In the genomic region with DNA sequence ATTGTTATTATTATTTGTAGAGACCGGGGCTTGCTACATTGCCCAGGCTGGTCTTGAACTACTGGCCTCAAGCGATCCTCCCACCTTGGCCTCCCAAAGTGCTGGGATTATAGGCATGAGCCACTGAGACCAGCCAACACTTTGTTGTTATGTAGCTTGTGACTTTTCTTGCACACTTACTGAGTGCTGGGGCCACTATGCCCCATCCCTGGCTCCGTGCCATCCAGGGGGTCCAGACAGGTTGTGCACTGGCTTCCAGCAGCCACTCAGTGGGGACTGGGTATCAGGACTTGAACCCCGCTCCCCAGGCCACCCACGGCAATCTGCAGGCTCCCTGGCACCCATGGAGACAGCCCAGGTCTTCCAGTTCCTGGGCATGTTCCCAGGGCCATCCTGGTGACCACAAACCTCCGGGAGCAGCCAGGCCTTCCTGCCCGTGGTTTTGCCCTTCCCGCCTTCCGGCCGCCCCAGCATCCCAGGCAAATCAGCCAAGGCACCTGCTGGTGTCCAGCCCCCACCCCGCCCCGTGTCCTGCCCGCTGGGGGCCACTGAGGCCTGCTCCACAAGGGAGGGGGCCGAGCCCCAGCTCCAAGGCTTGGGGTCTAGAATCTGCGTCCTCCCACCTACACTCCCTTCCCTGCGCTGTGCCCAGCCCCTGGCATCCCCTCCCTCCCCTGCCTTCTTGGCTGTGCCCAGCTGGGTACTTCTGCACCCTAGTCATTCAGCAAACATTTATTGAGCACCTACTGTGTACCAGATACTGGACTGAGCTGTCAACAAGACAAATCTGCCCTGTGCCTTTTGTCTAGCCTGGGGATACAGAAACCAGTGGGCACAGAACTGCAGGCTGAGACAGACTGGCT, we compare ENCODE assay signal across 1 cellular context.
TF ChIP-seq lines count a peak whose summit lies in the region.

No MANE protein-coding gene starts in this region.

TF ChIP-seq in HepG2, 621 proteins besides CTCF, POLR2A, EP300 and RAD21 (continued from another document and continues in another):
- TF ChIP-seq SPEN (CRISPR knock-in tag; IDR thresholded peaks at IDR 0.05; ENCODE audit: low read depth) (no peak), ZNF546 (CRISPR knock-in tag; conservative IDR thresholded peaks at IDR 0.05) (peak; percentile 57), TOPORS (CRISPR knock-in tag; IDR thresholded peaks at IDR 0.05) (peak; percentile 55; the same call in 1 of the 2 replicates), ZNF530 (CRISPR knock-in tag; IDR thresholded peaks at IDR 0.05; ENCODE audit: low read depth) (no peak), ZNF367 (CRISPR knock-in tag; IDR thresholded peaks at IDR 0.05; ENCODE audit: borderline replicate concordance) (no peak), JARID2 (CRISPR knock-in tag; IDR thresholded peaks at IDR 0.05; ENCODE audit: insufficient replicate concordance) (no peak), TBP (CRISPR knock-in tag; IDR thresholded peaks at IDR 0.05) (no peak), ZNF30 (CRISPR knock-in tag; IDR thresholded peaks at IDR 0.05) (no peak), NFKBIZ (CRISPR knock-in tag; IDR thresholded peaks at IDR 0.05) (no peak), MYPOP (CRISPR knock-in tag; IDR thresholded peaks at IDR 0.05) (peak; percentile 1; the same call in 1 of the 2 replicates), ZNF503 (CRISPR knock-in tag; IDR thresholded peaks at IDR 0.05) (no peak), KLF16 (CRISPR knock-in tag; IDR thresholded peaks at IDR 0.05) (peak in 1 of 2 experiments; percentile 12; a peak in 1 of 4 replicates), ISL2 (CRISPR knock-in tag; IDR thresholded peaks at IDR 0.05) (no peak), ZNF501 (CRISPR knock-in tag; IDR thresholded peaks at IDR 0.05) (no peak), KDM5A (IDR thresholded peaks at IDR 0.05; ENCODE audit: borderline replicate concordance, low read length) (no peak; the same call in 1 of the 2 replicates), ZNF354B (CRISPR knock-in tag; IDR thresholded peaks at IDR 0.05) (no peak), ZNF660 (CRISPR knock-in tag; IDR thresholded peaks at IDR 0.05; ENCODE audit: borderline replicate concordance, low read depth) (no peak), ZSCAN9 (CRISPR knock-in tag; IDR thresholded peaks at IDR 0.05; ENCODE audit: borderline replicate concordance) (no peak), ZFP1 (CRISPR knock-in tag; IDR thresholded peaks at IDR 0.05) (0 out of 2 replicates have a peak, but pooled peaks have one; percentile 43), GATA4 (IDR thresholded peaks at IDR 0.05; ENCODE audit: borderline replicate concordance, low read depth) (no peak), NFE2 (CRISPR knock-in tag; IDR thresholded peaks at IDR 0.05) (no peak), SAP130 (CRISPR knock-in tag; IDR thresholded peaks at IDR 0.05; ENCODE audit: low read depth) (peak; percentile 64; the same call in 1 of the 2 replicates), ZSCAN31 (CRISPR knock-in tag; IDR thresholded peaks at IDR 0.05; ENCODE audit: low read depth) (no peak), THAP8 (CRISPR knock-in tag; IDR thresholded peaks at IDR 0.05; ENCODE audit: borderline replicate concordance) (no peak), TAF15 (IDR thresholded peaks at IDR 0.05; ENCODE audit: low read depth, low read length, poor library complexity, severe bottlenecking) (no peak), PHB2 (IDR thresholded peaks at IDR 0.05; ENCODE audit: partially characterized antibody) (no peak), ZNF550 (CRISPR knock-in tag; IDR thresholded peaks at IDR 0.05; ENCODE audit: borderline replicate concordance) (0 out of 2 replicates have a peak, but pooled peaks have one; percentile 40), ARID3A (IDR thresholded peaks at IDR 0.05; ENCODE audit: low read depth, low read length) (no peak), ZNF138 (CRISPR knock-in tag; IDR thresholded peaks at IDR 0.05; ENCODE audit: low read depth) (0 out of 2 replicates have a peak, but pooled peaks have one; percentile 5), KDM4B (CRISPR knock-in tag; IDR thresholded peaks at IDR 0.05) (no peak), YEATS4 (CRISPR knock-in tag; IDR thresholded peaks at IDR 0.05; ENCODE audit: borderline replicate concordance) (no peak), ZNF615 (CRISPR knock-in tag; IDR thresholded peaks at IDR 0.05; ENCODE audit: borderline replicate concordance) (no peak), ZNF484 (CRISPR knock-in tag; IDR thresholded peaks at IDR 0.05; ENCODE audit: borderline replicate concordance, low read depth) (no peak), ZSCAN12 (CRISPR knock-in tag; IDR thresholded peaks at IDR 0.05) (no peak), MZF1 (CRISPR knock-in tag; IDR thresholded peaks at IDR 0.05; ENCODE audit: borderline replicate concordance) (no peak), HIVEP1 (CRISPR knock-in tag; IDR thresholded peaks at IDR 0.05) (no peak), ZNF7 (CRISPR knock-in tag; IDR thresholded peaks at IDR 0.05) (no peak), SETDB1 (CRISPR knock-in tag; IDR thresholded peaks at IDR 0.05; ENCODE audit: borderline replicate concordance) (no peak), ZBTB7A (CRISPR knock-in tag; IDR thresholded peaks at IDR 0.05) (peak; percentile 36; the same call in 1 of the 2 replicates), GTF2F1 (IDR thresholded peaks at IDR 0.05; ENCODE audit: low read length) (no peak), IKZF4 (CRISPR knock-in tag; IDR thresholded peaks at IDR 0.05; ENCODE audit: borderline replicate concordance, low read depth, not compliant biosample characterization) (no peak), ZNF333 (CRISPR knock-in tag; IDR thresholded peaks at IDR 0.05; ENCODE audit: borderline replicate concordance) (no peak), ZNF232 (CRISPR knock-in tag; IDR thresholded peaks at IDR 0.05; ENCODE audit: borderline replicate concordance) (no peak), ZNF589 (CRISPR knock-in tag; conservative IDR thresholded peaks at IDR 0.05) (no peak), FOXM1 (CRISPR knock-in tag; IDR thresholded peaks at IDR 0.05) (no peak), ZNF180 (CRISPR knock-in tag; IDR thresholded peaks at IDR 0.05; ENCODE audit: borderline replicate concordance, low read depth) (no peak)
- TF ChIP-seq, protein P1, sequence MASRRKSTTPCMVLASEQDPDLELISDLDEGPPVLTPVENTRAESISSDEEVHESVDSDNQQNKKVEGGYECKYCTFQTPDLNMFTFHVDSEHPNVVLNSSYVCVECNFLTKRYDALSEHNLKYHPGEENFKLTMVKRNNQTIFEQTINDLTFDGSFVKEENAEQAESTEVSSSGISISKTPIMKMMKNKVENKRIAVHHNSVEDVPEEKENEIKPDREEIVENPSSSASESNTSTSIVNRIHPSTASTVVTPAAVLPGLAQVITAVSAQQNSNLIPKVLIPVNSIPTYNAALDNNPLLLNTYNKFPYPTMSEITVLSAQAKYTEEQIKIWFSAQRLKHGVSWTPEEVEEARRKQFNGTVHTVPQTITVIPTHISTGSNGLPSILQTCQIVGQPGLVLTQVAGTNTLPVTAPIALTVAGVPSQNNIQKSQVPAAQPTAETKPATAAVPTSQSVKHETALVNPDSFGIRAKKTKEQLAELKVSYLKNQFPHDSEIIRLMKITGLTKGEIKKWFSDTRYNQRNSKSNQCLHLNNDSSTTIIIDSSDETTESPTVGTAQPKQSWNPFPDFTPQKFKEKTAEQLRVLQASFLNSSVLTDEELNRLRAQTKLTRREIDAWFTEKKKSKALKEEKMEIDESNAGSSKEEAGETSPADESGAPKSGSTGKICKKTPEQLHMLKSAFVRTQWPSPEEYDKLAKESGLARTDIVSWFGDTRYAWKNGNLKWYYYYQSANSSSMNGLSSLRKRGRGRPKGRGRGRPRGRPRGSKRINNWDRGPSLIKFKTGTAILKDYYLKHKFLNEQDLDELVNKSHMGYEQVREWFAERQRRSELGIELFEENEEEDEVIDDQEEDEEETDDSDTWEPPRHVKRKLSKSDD (CRISPR knock-in tag; IDR thresholded peaks at IDR 0.05; ENCODE audit: low read depth) = no peak
- TF ChIP-seq, protein P2, sequence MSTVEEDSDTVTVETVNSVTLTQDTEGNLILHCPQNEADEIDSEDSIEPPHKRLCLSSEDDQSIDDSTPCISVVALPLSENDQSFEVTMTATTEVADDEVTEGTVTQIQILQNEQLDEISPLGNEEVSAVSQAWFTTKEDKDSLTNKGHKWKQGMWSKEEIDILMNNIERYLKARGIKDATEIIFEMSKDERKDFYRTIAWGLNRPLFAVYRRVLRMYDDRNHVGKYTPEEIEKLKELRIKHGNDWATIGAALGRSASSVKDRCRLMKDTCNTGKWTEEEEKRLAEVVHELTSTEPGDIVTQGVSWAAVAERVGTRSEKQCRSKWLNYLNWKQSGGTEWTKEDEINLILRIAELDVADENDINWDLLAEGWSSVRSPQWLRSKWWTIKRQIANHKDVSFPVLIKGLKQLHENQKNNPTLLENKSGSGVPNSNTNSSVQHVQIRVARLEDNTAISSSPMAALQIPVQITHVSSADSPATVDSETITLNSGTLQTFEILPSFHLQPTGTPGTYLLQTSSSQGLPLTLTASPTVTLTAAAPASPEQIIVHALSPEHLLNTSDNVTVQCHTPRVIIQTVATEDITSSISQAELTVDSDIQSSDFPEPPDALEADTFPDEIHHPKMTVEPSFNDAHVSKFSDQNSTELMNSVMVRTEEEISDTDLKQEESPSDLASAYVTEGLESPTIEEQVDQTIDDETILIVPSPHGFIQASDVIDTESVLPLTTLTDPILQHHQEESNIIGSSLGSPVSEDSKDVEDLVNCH (CRISPR knock-in tag; IDR thresholded peaks at IDR 0.05) = no peak
- TF ChIP-seq, protein P3, sequence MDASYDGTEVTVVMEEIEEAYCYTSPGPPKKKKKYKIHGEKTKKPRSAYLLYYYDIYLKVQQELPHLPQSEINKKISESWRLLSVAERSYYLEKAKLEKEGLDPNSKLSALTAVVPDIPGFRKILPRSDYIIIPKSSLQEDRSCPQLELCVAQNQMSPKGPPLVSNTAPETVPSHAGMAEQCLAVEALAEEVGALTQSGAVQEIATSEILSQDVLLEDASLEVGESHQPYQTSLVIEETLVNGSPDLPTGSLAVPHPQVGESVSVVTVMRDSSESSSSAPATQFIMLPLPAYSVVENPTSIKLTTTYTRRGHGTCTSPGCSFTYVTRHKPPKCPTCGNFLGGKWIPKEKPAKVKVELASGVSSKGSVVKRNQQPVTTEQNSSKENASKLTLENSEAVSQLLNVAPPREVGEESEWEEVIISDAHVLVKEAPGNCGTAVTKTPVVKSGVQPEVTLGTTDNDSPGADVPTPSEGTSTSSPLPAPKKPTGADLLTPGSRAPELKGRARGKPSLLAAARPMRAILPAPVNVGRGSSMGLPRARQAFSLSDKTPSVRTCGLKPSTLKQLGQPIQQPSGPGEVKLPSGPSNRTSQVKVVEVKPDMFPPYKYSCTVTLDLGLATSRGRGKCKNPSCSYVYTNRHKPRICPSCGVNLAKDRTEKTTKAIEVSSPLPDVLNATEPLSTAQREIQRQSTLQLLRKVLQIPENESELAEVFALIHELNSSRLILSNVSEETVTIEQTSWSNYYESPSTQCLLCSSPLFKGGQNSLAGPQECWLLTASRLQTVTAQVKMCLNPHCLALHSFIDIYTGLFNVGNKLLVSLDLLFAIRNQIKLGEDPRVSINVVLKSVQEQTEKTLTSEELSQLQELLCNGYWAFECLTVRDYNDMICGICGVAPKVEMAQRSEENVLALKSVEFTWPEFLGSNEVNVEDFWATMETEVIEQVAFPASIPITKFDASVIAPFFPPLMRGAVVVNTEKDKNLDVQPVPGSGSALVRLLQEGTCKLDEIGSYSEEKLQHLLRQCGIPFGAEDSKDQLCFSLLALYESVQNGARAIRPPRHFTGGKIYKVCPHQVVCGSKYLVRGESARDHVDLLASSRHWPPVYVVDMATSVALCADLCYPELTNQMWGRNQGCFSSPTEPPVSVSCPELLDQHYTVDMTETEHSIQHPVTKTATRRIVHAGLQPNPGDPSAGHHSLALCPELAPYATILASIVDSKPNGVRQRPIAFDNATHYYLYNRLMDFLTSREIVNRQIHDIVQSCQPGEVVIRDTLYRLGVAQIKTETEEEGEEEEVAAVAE (CRISPR knock-in tag; IDR thresholded peaks at IDR 0.05; ENCODE audit: borderline replicate concordance) = no peak
